Comparison of ENCODE assay signal across 17 cellular contexts in the genomic region with DNA sequence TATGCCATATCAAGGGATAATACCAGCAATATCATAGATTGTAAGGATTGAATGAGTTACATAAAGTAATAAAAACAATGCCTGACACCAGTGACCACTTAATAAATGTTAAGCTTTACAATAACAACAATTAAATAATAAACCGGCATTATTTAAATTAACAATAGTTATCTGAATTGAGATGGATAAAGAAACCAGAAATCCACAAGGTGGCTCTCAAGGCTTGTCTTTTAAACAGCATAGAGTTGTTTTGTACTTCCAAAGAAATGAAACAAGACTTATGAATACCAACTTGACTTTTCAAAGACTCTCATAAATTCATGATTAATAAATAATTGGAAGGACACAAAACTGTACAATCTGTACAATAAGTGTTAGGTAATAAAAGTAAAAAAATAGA.
DNase-seq lines count a peak whose midpoint lies in the region; TF ChIP-seq lines count a peak whose summit lies in the region.
"Had no signal": no experiment of that assay in that cellular context is flagged by ENCODE, and none has a peak within 500 bp of the region (broad histone marks: within the 10 kb centered on the region; RNA-seq: fewer than 3 reads in every experiment).

No MANE protein-coding gene starts in this region.

- no peaks in the 10 kb centered on the region for H3K27me3 Mint-ChIP-seq in brain
- H3K27me3 Mint-ChIP-seq: activated naive CD8-positive, alpha-beta T cell treated with anti-CD3 and anti-CD28 coated beads for 36 hours had no signal

- intact Hi-C loops in A673 (cut with micrococcal nuclease; ENCODE audit: unreplicated experiment) = no loop called here

- DNase-seq in A673 (ENCODE audit: low spot score) = peak; percentile 27
- peak; percentile 15 for DNase-seq in HT-29 (ENCODE audit: low spot score)
- DNase-seq in kidney epithelial cell (ENCODE audit: low read depth) = no peak
- no peak for DNase-seq in NOMO-1 treated with dmso at 0.1 percent for 144 hours (lab: John Stamatoyannopoulos, UW; ENCODE audit: unreplicated experiment)
- no peak for DNase-seq in NCI-H226
- no peak for DNase-seq in activated gamma-delta T cell (lab: John Stamatoyannopoulos, UW)
- no peak for DNase-seq in kidney glomerular epithelial cell (lab: John Stamatoyannopoulos, UW)
- DNase-seq: activated CD8-positive, alpha-beta memory T cell treated with anti-CD3 and anti-CD28 coated beads, Interleukin-2, amount 50 U/mL, for 4 hours; activated naive CD8-positive, alpha-beta T cell treated with anti-CD3 and anti-CD28 coated beads for 36 hours; DMS79 treated with DMSO at 0.1 percent for 48 hours; mesendoderm; NCI-H1092 treated with DMSO at 0.1 percent for 48 hours; psoas muscle; stimulated activated CD4-positive, alpha-beta T cell treated with anti-CD3 and anti-CD28 coated beads, Interleukin-1b, Interleukin-23, amount 100 ng/mL, for 48 hours; thyroid gland had no signal

- H3K27me3 ChIP-seq in A673 (replicated peaks; ENCODE audit: insufficient read depth, low read depth, low read length, poor library complexity) = no peaks in the 10 kb centered on the region
- H3K27me3 ChIP-seq in kidney epithelial cell (ENCODE audit: control insufficient read depth, insufficient read depth, low read length) = no peaks in the 10 kb centered on the region
- H3K27me3 ChIP-seq: BLaER1, thyroid gland had no signal

- peak; percentile 47; the same call in 1 of the 2 replicates for TF ChIP-seq CTCF in A673 (conservative IDR thresholded peaks at IDR 0.05; ENCODE audit: low read depth, low read length)
- TF ChIP-seq CTCF in brain (conservative IDR thresholded peaks at IDR 0.05) = peak; percentile 27 to 52
- peak; percentile 1 for TF ChIP-seq CTCF in kidney epithelial cell (IDR thresholded peaks at IDR 0.05; ENCODE audit: insufficient read depth, low read length, poor library complexity, severe bottlenecking)

- no peak overlapping the region for H3K4me3 ChIP-seq in A673 (ENCODE audit: low read depth, low read length, poor library complexity, severe bottlenecking)
- no peak overlapping the region for H3K4me3 ChIP-seq in kidney epithelial cell (ENCODE audit: low read depth, low read length)
- H3K4me3 ChIP-seq: BLaER1, psoas muscle, thyroid gland had no signal

- no peak overlapping the region for H3K27ac Mint-ChIP-seq in brain
- H3K27ac Mint-ChIP-seq: activated naive CD8-positive, alpha-beta T cell treated with anti-CD3 and anti-CD28 coated beads for 36 hours had no signal

- no peaks in the 10 kb centered on the region for H3K36me3 Mint-ChIP-seq in brain

- H3K4me1 ChIP-seq in A673 (ENCODE audit: insufficient read depth, low read length, poor library complexity, severe bottlenecking) = no peaks in the 10 kb centered on the region
- H3K4me1 ChIP-seq: BLaER1, psoas muscle, thyroid gland had no signal

- CTCF ChIA-PET in A673 (lab: Charles Lee) = interaction anchor here (0.6 kb wide), 1 partner anchor 436 kb away, joined by 3 read pairs; no protein-coding TSS in a partner anchor

- POLR2A ChIA-PET in A673 (lab: Charles Lee; ENCODE audit: low non-redundant PET) = no interaction called here

- H3K36me3 ChIP-seq in A673 (ENCODE audit: insufficient read depth, low read length, poor library complexity, severe bottlenecking) (no peaks in the 10 kb centered on the region), kidney epithelial cell (ENCODE audit: control insufficient read depth, insufficient read depth, low read length) (no peaks in the 10 kb centered on the region)
- H3K36me3 ChIP-seq: BLaER1, thyroid gland had no signal

- H3K4me3 Mint-ChIP-seq in brain = no peak overlapping the region
- H3K4me3 Mint-ChIP-seq: activated naive CD8-positive, alpha-beta T cell treated with anti-CD3 and anti-CD28 coated beads for 36 hours had no signal

- no peak overlapping the region for H3K27ac ChIP-seq in A673 (ENCODE audit: low read depth, low read length, poor library complexity, severe bottlenecking)
- H3K27ac ChIP-seq: BLaER1, psoas muscle, thyroid gland had no signal

- no peaks in the 10 kb centered on the region for H3K9me3 Mint-ChIP-seq in brain
- H3K9me3 Mint-ChIP-seq: activated naive CD8-positive, alpha-beta T cell treated with anti-CD3 and anti-CD28 coated beads for 36 hours had no signal

- no peaks in the 10 kb centered on the region for H3K9me3 ChIP-seq in A673 (ENCODE audit: low read depth, low read length, poor library complexity, severe bottlenecking)
- H3K9me3 ChIP-seq: BLaER1, psoas muscle, thyroid gland had no signal

- BruUV-seq in A673 (replicated peaks; lab: Mats Ljungman, UMichigan) = no TSS peak

- H3K4me1 Mint-ChIP-seq in brain = no peaks in the 10 kb centered on the region
- H3K4me1 Mint-ChIP-seq: activated naive CD8-positive, alpha-beta T cell treated with anti-CD3 and anti-CD28 coated beads for 36 hours had no signal

Comparison
In these comparisons a context has a peak if more than half of its experiments do, and no peak if none do; other contexts are left out.
1. DNase-seq: peak in A673 (single experiment) and HT-29 (single experiment); none in kidney epithelial cell (single experiment), NOMO-1 treated with dmso at 0.1 percent for 144 hours (single experiment), NCI-H226 (single experiment), activated gamma-delta T cell (single experiment) and kidney glomerular epithelial cell (single experiment).
2. Peak in every context shown above with its lines, with median percentiles within 50 percentile points of each other: CTCF ChIP-seq.